Comparison of ENCODE assay signal across 21 cellular contexts in genomic region chr18:44557626-44558151, GRCh38.
"Had no signal": no experiment of that assay in that cellular context is flagged by ENCODE, and none has a peak within 500 bp of the region (broad histone marks: within the 10 kb centered on the region; RNA-seq: fewer than 3 reads in every experiment).

No MANE protein-coding gene starts in this region.

- ATAC-seq: HepG2 had no signal

- H3K36me3 ChIP-seq: MG63 had no signal

- H3K4me3 ChIP-seq: MG63 had no signal

- H3K27me3 ChIP-seq: MG63 had no signal

- H3K9ac ChIP-seq: SK-N-SH had no signal

- FAIRE-seq: HepG2, RCC 7860 had no signal

- H3K9me3 ChIP-seq: MG63, SK-N-SH had no signal

- H3K9me2 ChIP-seq: SK-N-SH had no signal

- DNase-seq: IMR-90, Karpas-422, KG1, MG63, NCI-H1092 treated with DMSO at 0.1 percent for 48 hours, NCI-H1436 treated with DMSO at 0.1 percent for 48 hours, NCI-H1694, NCI-H187 treated with DMSO at 0.1 percent for 48 hours, NCI-H2029 treated with DMSO at 0.1 percent for 48 hours, NCI-H2171, NCI-H226, NCI-H446, NCI-H510A, NCI-H524 treated with DMSO at 0.1 percent for 48 hours, NCI-H69, NCI-H774, Right ventricle myocardium superior, RPMI8226, SK-N-SH had no signal

- H3K4me2 ChIP-seq: SK-N-SH had no signal
